15 cellular contexts compared by ENCODE assay signal in the genomic region with DNA sequence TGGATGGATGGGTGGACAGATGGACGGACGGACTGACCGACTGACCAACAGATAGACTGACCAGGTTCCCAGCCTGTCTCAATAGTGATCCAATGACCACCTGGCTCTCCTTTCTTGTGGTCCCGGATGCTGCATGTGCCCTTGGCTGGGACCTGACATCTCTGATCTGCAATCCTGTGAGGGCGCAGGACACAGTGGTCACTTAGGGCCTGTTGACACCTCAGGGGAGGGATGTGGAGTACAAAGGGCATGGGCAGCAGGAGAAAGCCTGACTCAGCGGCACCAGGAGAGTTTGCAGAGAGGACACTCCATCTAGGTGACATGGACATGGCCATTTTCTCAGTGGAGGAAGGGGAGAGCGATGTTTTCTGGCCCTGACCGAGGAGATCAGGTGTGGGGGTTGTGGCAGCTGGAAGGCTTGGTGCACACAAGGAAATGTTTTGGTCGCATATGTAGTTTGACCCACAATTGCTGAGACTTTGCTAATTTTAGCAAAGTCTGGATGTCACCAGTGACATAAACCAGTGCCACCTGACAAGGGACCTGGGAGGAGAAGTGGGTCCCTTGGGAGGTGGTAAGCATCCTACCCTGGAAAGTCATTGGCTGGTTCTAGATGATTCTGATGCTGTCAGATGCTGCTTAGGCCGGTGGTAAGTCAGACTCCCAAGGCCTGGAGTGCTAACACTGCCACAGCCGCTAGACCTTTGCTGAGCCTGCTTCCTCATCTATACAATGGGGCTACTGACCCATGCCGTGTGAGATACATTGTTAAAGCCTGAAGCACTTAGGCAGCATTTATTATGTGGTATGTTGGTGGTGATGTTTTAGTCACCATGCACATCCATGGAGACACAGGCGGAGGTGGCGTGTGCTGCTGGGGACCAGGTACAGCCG. TPM values are rescaled to one million over a fixed set of nuclear protein-coding genes. Genes with fewer than 3 reads are reported as not detected.
DNase-seq lines count a peak whose midpoint lies in the region; ATAC-seq and TF ChIP-seq lines count a peak whose summit lies in the region.
"Had no signal": no experiment of that assay in that cellular context is flagged by ENCODE, and none has a peak within 500 bp of the region (broad histone marks: within the 10 kb centered on the region; RNA-seq: fewer than 3 reads in every experiment).

No MANE protein-coding gene starts in this region.

- intact Hi-C loops in Right ventricle myocardium inferior (cut with DNase I) (loop anchor here (2.0 kb wide), 1 partner anchor 51 kb away; a partner anchor contains a TSS), heart right ventricle (cut with DNase I) (loop anchor here in 6 of 10 donors (1.0 to 5.0 kb wide), 4 partner anchors 53 to 329 kb away; no protein-coding TSS in a partner anchor), upper lobe of right lung (cut with DNase I) (loop anchor here (5.0 kb wide), 1 partner anchor 59 kb away; no protein-coding TSS in a partner anchor), vagina (cut with DNase I) (loop anchor here (2.0 kb wide), 1 partner anchor 59 kb away; no protein-coding TSS in a partner anchor)

- H3K4me1 ChIP-seq in heart right ventricle: peaks cover 6 to 64% (median 42%) of the 10 kb centered on the region in 9 donors
- peaks cover 10% of the 10 kb centered on the region for H3K4me1 ChIP-seq in upper lobe of right lung
- H3K4me1 ChIP-seq in vagina: no peaks in the 10 kb centered on the region

- WGBS in heart right ventricle, 2 donors: 86 to 91% methylated on average over 15 of the region's 15 CpGs

- H3K4me1 Mint-ChIP-seq in activated CD8-positive, alpha-beta T cell treated with anti-CD3 and anti-CD28 coated beads, Interleukin-2, amount 10 ng/mL, durations not matched to agents 7 days and 5 days (ENCODE audit: low read depth): peaks cover 37% of the 10 kb centered on the region

- H3K9me3 Mint-ChIP-seq in activated CD8-positive, alpha-beta T cell treated with anti-CD3 and anti-CD28 coated beads, Interleukin-2, amount 10 ng/mL, durations not matched to agents 7 days and 5 days (ENCODE audit: insufficient read depth): no peaks in the 10 kb centered on the region
- H3K9me3 Mint-ChIP-seq: effector memory CD8-positive, alpha-beta T cell; nephron; T-helper 1 cell treated with Interleukin-12 subunit alpha and Interleukin-12 subunit beta and Interleukin-4 antibody, amounts not matched to agents 30 μg/mL and 1 μg/mL, for 36 hours had no signal

- peaks cover 0 to 45% (median 0%) of the 10 kb centered on the region in 9 donors for H3K36me3 ChIP-seq in heart right ventricle
- peaks cover 29% of the 10 kb centered on the region for H3K36me3 ChIP-seq in upper lobe of right lung
- H3K36me3 ChIP-seq in vagina: peaks cover 0 to 10% of the 10 kb centered on the region in 2 donors
- H3K36me3 ChIP-seq: transverse colon had no signal

- no peaks in the 10 kb centered on the region for H3K27me3 Mint-ChIP-seq in activated CD8-positive, alpha-beta T cell treated with anti-CD3 and anti-CD28 coated beads, Interleukin-2, amount 10 ng/mL, durations not matched to agents 7 days and 5 days (ENCODE audit: low read depth)
- H3K27me3 Mint-ChIP-seq: effector memory CD8-positive, alpha-beta T cell had no signal

- H3K27ac ChIP-seq in heart right ventricle (no peak overlapping the region), upper lobe of right lung (no peak overlapping the region), vagina (no peak overlapping the region)
- H3K27ac ChIP-seq: body of pancreas, GM23248, lower lobe of right lung, transverse colon had no signal

- no peak for TF ChIP-seq POLR2A in vagina (IDR thresholded peaks at IDR 0.05)

- H3K36me3 Mint-ChIP-seq in activated CD8-positive, alpha-beta T cell treated with anti-CD3 and anti-CD28 coated beads, Interleukin-2, amount 10 ng/mL, durations not matched to agents 7 days and 5 days (ENCODE audit: low read depth): peaks cover 38% of the 10 kb centered on the region

- CTCF ChIA-PET in activated CD8-positive, alpha-beta T cell treated with anti-CD3 and anti-CD28 coated beads, Interleukin-2, amount 10 ng/mL, durations not matched to agents 7 days and 5 days (lab: Charles Lee): interaction anchor here (0.7 to 10.6 kb wide), 19 partner anchors 10 to 488 kb away, joined by 3 to 334 read pairs (median 6); a partner anchor contains a TSS

- H3K9me3 ChIP-seq in heart right ventricle (no peaks in the 10 kb centered on the region), upper lobe of right lung (no peaks in the 10 kb centered on the region), vagina (no peaks in the 10 kb centered on the region)
- H3K9me3 ChIP-seq: body of pancreas, lower lobe of right lung, transverse colon had no signal

- H3K27me3 ChIP-seq in heart right ventricle: no peaks in the 10 kb centered on the region
- H3K27me3 ChIP-seq in upper lobe of right lung: no peaks in the 10 kb centered on the region
- no peaks in the 10 kb centered on the region for H3K27me3 ChIP-seq in vagina
- H3K27me3 ChIP-seq: body of pancreas, transverse colon had no signal

- DNase-seq in Right ventricle myocardium inferior (ENCODE audit: missing footprints) (peak; percentile 22), heart right ventricle (no peak), islet precursor cell (peak; percentile 34), upper lobe of right lung (peak; percentile 26), vagina (ENCODE audit: extremely low spot score in 2 of 2) (no peak), iPS-NIHi7 (ENCODE audit: extremely low spot score) (no peak)
- DNase-seq in activated CD8-positive, alpha-beta T cell treated with anti-CD3 and anti-CD28 coated beads, Interleukin-2, amount 10 ng/mL, durations not matched to agents 7 days and 5 days: no peak

- no peak overlapping the region for H3K4me3 ChIP-seq in heart right ventricle
- no peak overlapping the region for H3K4me3 ChIP-seq in upper lobe of right lung
- no peak overlapping the region for H3K4me3 ChIP-seq in vagina
- H3K4me3 ChIP-seq: body of pancreas, GM23248, lower lobe of right lung, transverse colon had no signal

- ATAC-seq in Right ventricle myocardium inferior: no peak
- ATAC-seq in heart right ventricle: no peak
- no peak for ATAC-seq in activated CD8-positive, alpha-beta T cell treated with anti-CD3 and anti-CD28 coated beads, Interleukin-2, amount 10 ng/mL, durations not matched to agents 7 days and 5 days
- ATAC-seq in upper lobe of right lung: no peak
- ATAC-seq in HG03521 (IDR thresholded peaks at IDR 0.05; ENCODE audit: unreplicated experiment): no peak

- H3K4me3 Mint-ChIP-seq in activated CD8-positive, alpha-beta T cell treated with anti-CD3 and anti-CD28 coated beads, Interleukin-2, amount 10 ng/mL, durations not matched to agents 7 days and 5 days: no peak overlapping the region
- H3K4me3 Mint-ChIP-seq: effector memory CD8-positive, alpha-beta T cell; nephron; T-helper 1 cell treated with Interleukin-12 subunit alpha and Interleukin-12 subunit beta and Interleukin-4 antibody, amounts not matched to agents 30 μg/mL and 1 μg/mL, for 36 hours had no signal

- POLR2A ChIA-PET in activated CD8-positive, alpha-beta T cell treated with anti-CD3 and anti-CD28 coated beads, Interleukin-2, amount 10 ng/mL, durations not matched to agents 7 days and 5 days (lab: Charles Lee): no interaction called here

- peak overlapping the region; percentile 62 for H3K27ac Mint-ChIP-seq in activated CD8-positive, alpha-beta T cell treated with anti-CD3 and anti-CD28 coated beads, Interleukin-2, amount 10 ng/mL, durations not matched to agents 7 days and 5 days
- H3K27ac Mint-ChIP-seq: nephron; T-helper 1 cell treated with Interleukin-12 subunit alpha and Interleukin-12 subunit beta and Interleukin-4 antibody, amounts not matched to agents 30 μg/mL and 1 μg/mL, for 36 hours had no signal

- no peak for TF ChIP-seq CTCF in heart right ventricle (IDR thresholded peaks at IDR 0.05)
- no peak for TF ChIP-seq CTCF in upper lobe of right lung (IDR thresholded peaks at IDR 0.05)
- no peak for TF ChIP-seq CTCF in vagina (IDR thresholded peaks at IDR 0.05)

RNA-seq across cellular contexts. Expression of a gene that starts 50.7 kb away (rescaled TPM):
- 47.7 TPM for total RNA-seq in Right ventricle myocardium inferior
- total RNA-seq in heart right ventricle: 10 to 100 TPM; 25.8 to 66.7 (median 35.2) TPM
- polyA plus RNA-seq in heart right ventricle: 10 to 100 TPM; 18.5 to 70.4 TPM
- total RNA-seq in activated CD8-positive, alpha-beta T cell treated with anti-CD3 and anti-CD28 coated beads, Interleukin-2, amount 10 ng/mL, durations not matched to agents 7 days and 5 days: 10 to 100 TPM; 68.2 to 72.9 TPM
- 144 TPM for total RNA-seq in upper lobe of right lung
- total RNA-seq in vagina: 91.6 TPM

Comparison
In these comparisons a context has a peak if more than half of its experiments do, and no peak if none do; other contexts are left out.
1. DNase-seq: peak in Right ventricle myocardium inferior (single experiment), islet precursor cell (single experiment) and upper lobe of right lung (single experiment); none in heart right ventricle (0 of 2), activated CD8-positive, alpha-beta T cell treated with anti-CD3 and anti-CD28 coated beads, Interleukin-2, amount 10 ng/mL, durations not matched to agents 7 days and 5 days (single experiment), vagina (0 of 2) and iPS-NIHi7 (single experiment).